In the genomic region with DNA sequence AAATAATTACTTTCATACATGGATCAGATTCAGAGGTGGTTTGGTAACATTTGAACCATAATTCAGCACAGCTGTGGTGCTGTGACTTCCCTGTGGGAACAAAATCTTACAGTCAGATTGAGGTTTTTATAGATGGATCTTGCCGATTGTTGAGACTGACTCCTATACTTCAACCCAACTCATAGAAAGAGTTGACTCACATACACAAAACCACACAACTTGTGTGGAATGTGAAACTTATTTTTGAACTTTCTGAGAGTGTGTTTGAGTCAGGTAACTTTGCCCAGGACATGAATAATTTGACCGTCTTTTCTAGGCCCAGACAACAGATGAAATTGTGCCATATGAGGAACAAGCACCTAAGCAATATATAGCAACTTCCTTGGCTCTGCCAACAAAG, we compare ENCODE assay signal across 3 cellular contexts.
"Had no signal": no experiment of that assay in that cellular context is flagged by ENCODE, and none has a peak within 500 bp of the region (broad histone marks: within the 10 kb centered on the region; RNA-seq: fewer than 3 reads in every experiment).

No MANE protein-coding gene starts in this region.

- H3K4me3 ChIP-seq: GM12878 had no signal

- ATAC-seq: GM12878 had no signal

- DNase-seq: GDM1, GF-D8 had no signal
